In genomic region chr21:37660709-37661108, GRCh38 we compare ENCODE assay signal across 22 cellular contexts.
DNase-seq lines count a peak whose midpoint lies in the region; ATAC-seq, FAIRE-seq and TF ChIP-seq lines count a peak whose summit lies in the region.
"Had no signal": no experiment of that assay in that cellular context is flagged by ENCODE, and none has a peak within 500 bp of the region (broad histone marks: within the 10 kb centered on the region; RNA-seq: fewer than 3 reads in every experiment).

No MANE protein-coding gene starts in this region.

- H3K9me3 ChIP-seq in HepG2 (ENCODE audit: low read length) (peaks cover 4% of the 10 kb centered on the region), right lobe of liver (no peaks in the 10 kb centered on the region), IMR-90 (ENCODE audit: control insufficient read depth, insufficient read depth, low read length) (no peaks in the 10 kb centered on the region), H1 (ENCODE audit: insufficient read depth in 2 of 2, low read depth in 1 of 2, low read length in 1 of 2) (peaks cover 11 to 17% of the 10 kb centered on the region in 2 experiments)
- H3K9me3 ChIP-seq: Caco-2, HAP-1 had no signal

- no peak overlapping the region for H3K14ac ChIP-seq in IMR-90 (replicated peaks; ENCODE audit: low read depth, low read length)
- no peak overlapping the region for H3K14ac ChIP-seq in H1 (ENCODE audit: insufficient read length)

- no peaks in the 10 kb centered on the region for H3K36me3 ChIP-seq in HepG2 (replicated peaks in 1 of 2; ENCODE audit: control insufficient read depth in 1 of 2, insufficient read depth in 2 of 2, low read length in 2 of 2)
- no peaks in the 10 kb centered on the region for H3K36me3 ChIP-seq in right lobe of liver
- H3K36me3 ChIP-seq in IMR-90 (ENCODE audit: control insufficient read depth, insufficient read depth, low read length): no peaks in the 10 kb centered on the region
- peaks cover 0 to 4% (median 0%) of the 10 kb centered on the region in 4 experiments; a peak in 1 of 8 replicates for H3K36me3 ChIP-seq in H1 (ENCODE audit: control insufficient read depth in 2 of 4, insufficient read depth in 4 of 4, low read length in 3 of 4)
- H3K36me3 ChIP-seq: HAP-1 had no signal

- no peaks in the 10 kb centered on the region for H3K23me2 ChIP-seq in H1 (ENCODE audit: low read depth, low read length)

- FAIRE-seq in HepG2 (lab: Jason Lieb, UNC) (no peak), H1 (lab: Jason Lieb, UNC) (no peak)
- FAIRE-seq: D721Med, GM12878, GM18507, H54 had no signal

- TF ChIP-seq CTCF in HepG2 (CRISPR knock-in tag; IDR thresholded peaks at IDR 0.05) (no peak), right lobe of liver (IDR thresholded peaks at IDR 0.05) (no peak), IMR-90 (conservative IDR thresholded peaks at IDR 0.05; ENCODE audit: low read depth, low read length) (no peak), H1 (IDR thresholded peaks at IDR 0.05; ENCODE audit: control extremely low read depth in 1 of 3, insufficient read depth in 1 of 3, low read depth in 1 of 3, low read length in 3 of 3) (peak in 1 of 3 experiments; percentile 14; a peak in 1 of 4 replicates)

- H3K4me3 ChIP-seq in HepG2 (replicated peaks in 1 of 3; ENCODE audit: insufficient read depth in 1 of 3, low read depth in 2 of 3, low read length in 3 of 3) (no peak overlapping the region), right lobe of liver (no peak overlapping the region), IMR-90 (ENCODE audit: insufficient read depth, low read depth, low read length) (no peak overlapping the region), H1 (ENCODE audit: extremely low read depth in 1 of 4, insufficient read depth in 2 of 4, low read depth in 3 of 4, low read length in 4 of 4) (no peak overlapping the region)
- H3K4me3 ChIP-seq: GM12878, GM23338, HAP-1 had no signal

- no peak overlapping the region for H4K91ac ChIP-seq in IMR-90 (ENCODE audit: insufficient read depth, low read depth, low read length)
- H4K91ac ChIP-seq in H1 (replicated peaks; ENCODE audit: insufficient read length, low read length): no peak overlapping the region

- H3K4me1 ChIP-seq in HepG2 (ENCODE audit: insufficient read depth, low read length) (peaks cover 7% of the 10 kb centered on the region; the same call in 1 of the 2 replicates), right lobe of liver (peaks cover 0 to 21% (median 9%) of the 10 kb centered on the region in 4 donors), IMR-90 (ENCODE audit: control insufficient read depth, insufficient read depth, low read length) (peaks cover 6% of the 10 kb centered on the region), H1 (replicated peaks in 1 of 4; ENCODE audit: control insufficient read depth in 3 of 4, insufficient read depth in 4 of 4, low read length in 3 of 4) (no peaks in the 10 kb centered on the region)
- H3K4me1 ChIP-seq: HAP-1 had no signal

- ATAC-seq in HepG2 (no peak), right lobe of liver (no peak), IMR-90 (ENCODE audit: low read depth) (no peak)
- ATAC-seq: CD8-positive, alpha-beta T cell; GM12878; GM23338 had no signal

- H3K27ac ChIP-seq in HepG2 (ENCODE audit: extremely low read length, insufficient read depth, low read length) (no peak overlapping the region), right lobe of liver (no peak overlapping the region), IMR-90 (ENCODE audit: insufficient read depth, low read length) (no peak overlapping the region), H1 (ENCODE audit: low read depth, low read length) (no peak overlapping the region)

- no peaks in the 10 kb centered on the region for H3K27me3 ChIP-seq in HepG2 (ENCODE audit: control insufficient read depth in 1 of 2, insufficient read depth in 2 of 2, low read length in 2 of 2)
- no peaks in the 10 kb centered on the region for H3K27me3 ChIP-seq in right lobe of liver
- peaks cover 17% of the 10 kb centered on the region for H3K27me3 ChIP-seq in IMR-90 (ENCODE audit: control insufficient read depth, insufficient read depth, low read length)
- H3K27me3 ChIP-seq in H1 (replicated peaks in 1 of 4; ENCODE audit: control insufficient read depth in 3 of 4, extremely low read depth in 1 of 4, insufficient read depth in 3 of 4, low read length in 3 of 4): no peaks in the 10 kb centered on the region

- H2AFZ ChIP-seq in HepG2 (ENCODE audit: low read length) (no peak overlapping the region), IMR-90 (replicated peaks; ENCODE audit: low read length, poor library complexity) (no peak overlapping the region), H1 (ENCODE audit: low read length) (no peak overlapping the region)
- H2AFZ ChIP-seq: GM23338 had no signal

- no peaks in the 10 kb centered on the region for H4K20me1 ChIP-seq in HepG2 (ENCODE audit: insufficient read depth, low read length)
- H4K20me1 ChIP-seq in IMR-90 (ENCODE audit: insufficient read depth, low read length): peaks cover 3% of the 10 kb centered on the region; the same call in 1 of the 2 replicates
- no peaks in the 10 kb centered on the region for H4K20me1 ChIP-seq in H1 (replicated peaks in 1 of 2; ENCODE audit: control insufficient read depth in 1 of 2, insufficient read depth in 2 of 2, low read length in 2 of 2)

- H2AK9ac ChIP-seq in IMR-90 (replicated peaks; ENCODE audit: low read depth, low read length, poor library complexity): no peak overlapping the region

- H3K4ac ChIP-seq in IMR-90 (ENCODE audit: low read depth, low read length) (no peak overlapping the region), H1 (replicated peaks; ENCODE audit: insufficient read length, low read depth, low read length) (no peak overlapping the region)

- BruUV-seq in HepG2 (replicated peaks; lab: Mats Ljungman, UMichigan): no TSS peak
- BruUV-seq in IMR-90 (replicated peaks; lab: Mats Ljungman, UMichigan): no TSS peak

- no peaks in the 10 kb centered on the region for H3K79me2 ChIP-seq in HepG2 (ENCODE audit: insufficient read depth, low read length)
- H3K79me2 ChIP-seq in H1 (ENCODE audit: control insufficient read depth in 1 of 2, insufficient read depth in 2 of 2, low read length in 2 of 2): no peaks in the 10 kb centered on the region

- H3K18ac ChIP-seq in IMR-90 (ENCODE audit: low read depth, low read length) (no peak overlapping the region), H1 (ENCODE audit: extremely low read depth, low read length) (no peak overlapping the region)

- dilution Hi-C loops in IMR-90 (cut with HindIII; ENCODE audit: low sequenced_read_pairs, unreplicated experiment): no loop called here

- H4K8ac ChIP-seq in IMR-90 (ENCODE audit: low read depth in 2 of 2, low read length in 2 of 2): no peak overlapping the region
- H4K8ac ChIP-seq in H1 (ENCODE audit: extremely low read depth, insufficient read depth, low read length): no peak overlapping the region

- H4K5ac ChIP-seq in IMR-90 (ENCODE audit: low read depth, low read length) (no peak overlapping the region), H1 (ENCODE audit: insufficient read length, low read depth, low read length) (no peak overlapping the region)

- CTCF ChIA-PET in HepG2 (lab: Yijun Ruan, JAX; ENCODE audit: low intra/inter-chr PET ratio, low total read pairs) (no interaction called here), IMR-90 (lab: Yijun Ruan, JAX) (no interaction called here), H1 (lab: Charles Lee; ENCODE audit: partially characterized antibody) (interaction anchor here (2.3 kb wide), 1 partner anchor 14 kb away, joined by 11 read pairs; no protein-coding TSS in a partner anchor)

- POLR2A ChIA-PET in HepG2 (lab: Yijun Ruan, JAX) (no interaction called here), IMR-90 (lab: Charles Lee; ENCODE audit: unreplicated experiment) (no interaction called here), H1 (lab: Charles Lee; ENCODE audit: partially characterized antibody) (interaction anchor here (1.5 kb wide), 1 partner anchor 9 kb away, joined by 4 read pairs; no protein-coding TSS in a partner anchor)

- no peak overlapping the region for H2BK15ac ChIP-seq in IMR-90 (ENCODE audit: low read depth, low read length)
- no peak overlapping the region for H2BK15ac ChIP-seq in H1 (ENCODE audit: low read length)

- H3K23ac ChIP-seq in IMR-90 (ENCODE audit: low read depth, low read length) (no peak overlapping the region), H1 (ENCODE audit: insufficient read length) (no peak overlapping the region)

- no peak for TF ChIP-seq RAD21 in HepG2 (CRISPR knock-in tag; IDR thresholded peaks at IDR 0.05)
- no peak for TF ChIP-seq RAD21 in IMR-90 (IDR thresholded peaks at IDR 0.05; ENCODE audit: low read length)
- TF ChIP-seq RAD21 in H1 (IDR thresholded peaks at IDR 0.05 in 1 of 2, conservative IDR thresholded peaks at IDR 0.05 in 1 of 2; ENCODE audit: low read depth in 2 of 2, low read length in 2 of 2): no peak

- no peak overlapping the region for H3K56ac ChIP-seq in IMR-90 (ENCODE audit: extremely low read depth, insufficient read depth, low read length)
- no peak overlapping the region for H3K56ac ChIP-seq in H1 (replicated peaks; ENCODE audit: insufficient read length, low read depth, low read length)

- H2AK5ac ChIP-seq in IMR-90 (ENCODE audit: low read depth, low read length): no peak overlapping the region
- no peak overlapping the region for H2AK5ac ChIP-seq in H1 (ENCODE audit: low read depth, low read length)

- H3K79me1 ChIP-seq in IMR-90 (ENCODE audit: low read depth in 1 of 2, low read length in 2 of 2): no peaks in the 10 kb centered on the region
- no peaks in the 10 kb centered on the region for H3K79me1 ChIP-seq in H1 (ENCODE audit: low read depth, low read length)

- in situ Hi-C loops in HepG2 (cut with HindIII; ENCODE audit: extremely low pct_ligation_motif_present, low pct_unique_long_range_greater_than_20kb) (no loop called here), IMR-90 (cut with MboI; ENCODE audit: low sequenced_read_pairs) (no loop called here)

- 82% methylated on average over 5 of the region's 6 CpGs for whole genome bisulfite sequencing in HepG2 (ENCODE audit: low lambda C conversion rate)
- 93% methylated on average over 3 of the region's 6 CpGs for WGBS in right lobe of liver (ENCODE audit: insufficient coverage, low coverage, low lambda C conversion rate, missing lambda C conversion rate)
- WGBS in IMR-90 (ENCODE audit: extremely low coverage in 2 of 2, insufficient read length in 1 of 2), 2 experiments: 93% methylated on average over 2 of the region's 6 CpGs; no CpG with 5 or more reads in 1 of the 2 experiments
- 96% methylated on average over 6 of the region's 6 CpGs; no CpG with 5 or more reads in 1 of the 2 experiments for WGBS in H1 (ENCODE audit: extremely low coverage in 1 of 2, insufficient coverage in 1 of 2, insufficient read length in 1 of 2, insufficient replicate concordance in 2 of 2, low coverage in 1 of 2, low lambda C conversion rate in 2 of 2, missing lambda C conversion rate in 1 of 2), 2 experiments

- DNase-seq in HepG2 (ENCODE audit: low spot score) (no peak), right lobe of liver (no peak), IMR-90 (no peak), H1 (ENCODE audit: low read depth in 1 of 2, low spot score in 2 of 2) (no peak), NCI-H1092 treated with DMSO at 0.1 percent for 48 hours (lab: John Stamatoyannopoulos, UW) (no peak), SIG-M5 (lab: John Stamatoyannopoulos, UW) (no peak)
- no peak for DNase-seq in activated CD4-positive, CD25-positive, alpha-beta regulatory T cell (lab: John Stamatoyannopoulos, UW)
- DNase-seq: 8988T; C1 segment of cervical spinal cord; Caco-2; CD8-positive, alpha-beta T cell; DMS 273 treated with DMSO at 0.1 percent for 48 hours; DMS79; EL; GDM1; HFFc6 had no signal

- no peak for TF ChIP-seq EP300 in HepG2 (IDR thresholded peaks at IDR 0.05; ENCODE audit: low read depth in 2 of 2, low read length in 2 of 2)
- TF ChIP-seq EP300 in HepG2 (CRISPR knock-in tag; IDR thresholded peaks at IDR 0.05; ENCODE audit: borderline replicate concordance): no peak
- TF ChIP-seq EP300 in H1 (IDR thresholded peaks at IDR 0.05; ENCODE audit: borderline replicate concordance in 1 of 2, low read depth in 2 of 2, low read length in 2 of 2): no peak

- H3K9me1 ChIP-seq in IMR-90 (ENCODE audit: insufficient read depth, low read length): no peaks in the 10 kb centered on the region

- H2BK20ac ChIP-seq in IMR-90 (ENCODE audit: low read depth, low read length): no peak overlapping the region
- H2BK20ac ChIP-seq in H1 (ENCODE audit: low read length): no peak overlapping the region; the same call in 1 of the 2 replicates

- H2BK120ac ChIP-seq in IMR-90 (ENCODE audit: low read depth, low read length) (no peak overlapping the region), H1 (replicated peaks; ENCODE audit: low read depth, low read length) (no peak overlapping the region)

- no peak overlapping the region for H3K9ac ChIP-seq in HepG2 (ENCODE audit: insufficient read depth, low read depth, low read length)
- H3K9ac ChIP-seq in IMR-90 (ENCODE audit: low read depth, low read length): no peak overlapping the region
- no peak overlapping the region for H3K9ac ChIP-seq in H1 (replicated peaks in 1 of 4; ENCODE audit: extremely low read depth in 1 of 4, low read depth in 3 of 4, low read length in 3 of 4)

- no peak overlapping the region for H2BK5ac ChIP-seq in IMR-90 (ENCODE audit: low read depth, low read length, poor library complexity, severe bottlenecking)
- no peak overlapping the region; the same call in 1 of the 2 replicates for H2BK5ac ChIP-seq in H1 (ENCODE audit: low read depth, low read length)

- TF ChIP-seq POLR2A in HepG2 (IDR thresholded peaks at IDR 0.05; ENCODE audit: insufficient read depth in 1 of 2, low read depth in 2 of 2, low read length in 2 of 2) (no peak), right lobe of liver (IDR thresholded peaks at IDR 0.05) (no peak), IMR-90 (IDR thresholded peaks at IDR 0.05; ENCODE audit: low read depth, low read length) (no peak), H1 (IDR thresholded peaks at IDR 0.05; ENCODE audit: control extremely low read depth in 1 of 2, low read depth in 2 of 2, low read length in 2 of 2) (no peak)

- H2BK12ac ChIP-seq in H1 (ENCODE audit: low read depth, low read length): peak overlapping the region; percentile 64; the same call in 1 of the 2 replicates

- intact Hi-C loops in HepG2 (cut with micrococcal nuclease; ENCODE audit: unreplicated experiment) (no loop called here), right lobe of liver (cut with DNase I) (no loop called here), IMR-90 (cut with micrococcal nuclease) (no loop called here)

- H3K4me2 ChIP-seq in HepG2 (ENCODE audit: low read depth, low read length) (no peak overlapping the region), IMR-90 (ENCODE audit: low read depth, low read length) (no peak overlapping the region), H1 (ENCODE audit: insufficient read depth in 1 of 2, low read depth in 2 of 2, low read length in 2 of 2) (no peak overlapping the region)
- H3K4me2 ChIP-seq: GM23338 had no signal

Comparison
In these comparisons a context has a peak if more than half of its experiments do, and no peak if none do; other contexts are left out.
1. Of the 41 proteins assayed by ChIP-seq in both HepG2 and H1: peak only in HepG2: MAFK; only in H1: none; in both: none; in neither: 39; mixed calls (peak in some experiments, not most) for 1.